ENCODE assay signal across 1 cellular context in genomic region chr17:62708587-62708986, GRCh38.
TF ChIP-seq lines count a peak whose summit lies in the region.

No MANE protein-coding gene starts in this region.

TF ChIP-seq in HEK293, 187 proteins besides CTCF, POLR2A, EP300 and RAD21 (continued from another document):
- TF ChIP-seq ATF2 (tag by site-specific recombination; IDR thresholded peaks at IDR 0.05; ENCODE audit: low read depth) (no peak), ZNF521 (tag by site-specific recombination; IDR thresholded peaks at IDR 0.05) (no peak), ZNF610 (tag by site-specific recombination; IDR thresholded peaks at IDR 0.05; ENCODE audit: borderline replicate concordance) (0 out of 2 replicates have a peak, but pooled peaks have one; percentile 36), ZSCAN16 (tag by site-specific recombination; IDR thresholded peaks at IDR 0.05) (no peak), ZNF248 (tag by site-specific recombination; IDR thresholded peaks at IDR 0.05) (no peak), ZNF184 (tag by site-specific recombination; IDR thresholded peaks at IDR 0.05) (no peak), EGR2 (tag by site-specific recombination; IDR thresholded peaks at IDR 0.05; ENCODE audit: low read depth) (no peak), ZNF114 (tag by site-specific recombination; IDR thresholded peaks at IDR 0.05) (no peak), HOXC10 (CRISPR knock-in tag; IDR thresholded peaks at IDR 0.05) (no peak), ZNF776 (tag by site-specific recombination; IDR thresholded peaks at IDR 0.05; ENCODE audit: borderline replicate concordance) (no peak), ZSCAN30 (tag by site-specific recombination; IDR thresholded peaks at IDR 0.05) (no peak), GFI1B (tag by site-specific recombination; IDR thresholded peaks at IDR 0.05) (no peak), ZNF747 (tag by site-specific recombination; IDR thresholded peaks at IDR 0.05) (no peak), SETDB1 (IDR thresholded peaks at IDR 0.05; ENCODE audit: insufficient read length, low read length) (peak; percentile 83), ZNF548 (tag by site-specific recombination; IDR thresholded peaks at IDR 0.05) (no peak), ZBTB44 (tag by site-specific recombination; IDR thresholded peaks at IDR 0.05) (no peak), ZNF433 (tag by site-specific recombination; IDR thresholded peaks at IDR 0.05; ENCODE audit: low read depth) (no peak), ZNF670 (tag by site-specific recombination; IDR thresholded peaks at IDR 0.05; ENCODE audit: low read depth) (no peak), ZNF571 (tag by site-specific recombination; IDR thresholded peaks at IDR 0.05) (no peak), ZNF221 (tag by site-specific recombination; IDR thresholded peaks at IDR 0.05; ENCODE audit: borderline replicate concordance) (no peak), ZNF311 (tag by site-specific recombination; IDR thresholded peaks at IDR 0.05; ENCODE audit: borderline replicate concordance) (no peak), SALL2 (tag by site-specific recombination; IDR thresholded peaks at IDR 0.05; ENCODE audit: borderline replicate concordance) (no peak), ZNF704 (tag by site-specific recombination; IDR thresholded peaks at IDR 0.05) (no peak), ZNF292 (tag by site-specific recombination; IDR thresholded peaks at IDR 0.05; ENCODE audit: borderline replicate concordance, low read depth) (no peak), SP7 (tag by site-specific recombination; IDR thresholded peaks at IDR 0.05) (no peak), ZNF362 (tag by site-specific recombination; IDR thresholded peaks at IDR 0.05) (no peak), ZNF324 (tag by site-specific recombination; IDR thresholded peaks at IDR 0.05) (no peak), ZSCAN23 (tag by site-specific recombination; IDR thresholded peaks at IDR 0.05) (no peak), ZNF654 (tag by site-specific recombination; IDR thresholded peaks at IDR 0.05; ENCODE audit: low read depth) (no peak), ZNF530 (tag by site-specific recombination; IDR thresholded peaks at IDR 0.05; ENCODE audit: low read depth) (no peak), ZNF645 (tag by site-specific recombination; IDR thresholded peaks at IDR 0.05) (no peak), SP3 (tag by site-specific recombination; IDR thresholded peaks at IDR 0.05) (no peak), ZNF426 (tag by site-specific recombination; IDR thresholded peaks at IDR 0.05) (no peak), TRIM28 (IDR thresholded peaks at IDR 0.05; ENCODE audit: borderline replicate concordance, low read length) (peak; percentile 97; the same call in 1 of the 2 replicates)
- TF ChIP-seq, protein P1, sequence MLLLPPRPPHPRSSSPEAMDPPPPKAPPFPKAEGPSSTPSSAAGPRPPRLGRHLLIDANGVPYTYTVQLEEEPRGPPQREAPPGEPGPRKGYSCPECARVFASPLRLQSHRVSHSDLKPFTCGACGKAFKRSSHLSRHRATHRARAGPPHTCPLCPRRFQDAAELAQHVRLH (tag by site-specific recombination; IDR thresholded peaks at IDR 0.05) = no peak
- TF ChIP-seq, protein P2, sequence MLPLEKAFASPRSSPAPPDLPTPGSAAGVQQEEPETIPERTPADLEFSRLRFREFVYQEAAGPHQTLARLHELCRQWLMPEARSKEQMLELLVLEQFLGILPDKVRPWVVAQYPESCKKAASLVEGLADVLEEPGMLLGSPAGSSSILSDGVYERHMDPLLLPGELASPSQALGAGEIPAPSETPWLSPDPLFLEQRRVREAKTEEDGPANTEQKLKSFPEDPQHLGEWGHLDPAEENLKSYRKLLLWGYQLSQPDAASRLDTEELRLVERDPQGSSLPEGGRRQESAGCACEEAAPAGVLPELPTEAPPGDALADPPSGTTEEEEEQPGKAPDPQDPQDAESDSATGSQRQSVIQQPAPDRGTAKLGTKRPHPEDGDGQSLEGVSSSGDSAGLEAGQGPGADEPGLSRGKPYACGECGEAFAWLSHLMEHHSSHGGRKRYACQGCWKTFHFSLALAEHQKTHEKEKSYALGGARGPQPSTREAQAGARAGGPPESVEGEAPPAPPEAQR (tag by site-specific recombination; IDR thresholded peaks at IDR 0.05) = no peak
